9 cellular contexts compared by ENCODE assay signal in genomic region chr2:26412091-26412673, GRCh38. TPM values are rescaled to one million over a fixed set of nuclear protein-coding genes. Genes with fewer than 3 reads are reported as not detected.
DNase-seq lines count a peak whose midpoint lies in the region; ATAC-seq, FAIRE-seq and TF ChIP-seq lines count a peak whose summit lies in the region.
"Had no signal": no experiment of that assay in that cellular context is flagged by ENCODE, and none has a peak within 500 bp of the region (broad histone marks: within the 10 kb centered on the region; RNA-seq: fewer than 3 reads in every experiment).

No MANE protein-coding gene starts in this region.

- H3K27ac Mint-ChIP-seq in activated T-helper 17 cell treated with anti-CD3 and anti-CD28 coated beads, Interleukin-2, amount 50 U/mL, for 72 hours: peak overlapping the region; percentile 0
- no peak overlapping the region for H3K27ac Mint-ChIP-seq in progenitor cell of endocrine pancreas

- no peak overlapping the region for H3K23ac ChIP-seq in trophoblast cell (ENCODE audit: low read length)

- H3K9me3 ChIP-seq in trophoblast cell (ENCODE audit: insufficient read depth, low read depth, low read length): no peaks in the 10 kb centered on the region

- H3K27ac ChIP-seq in trophoblast cell (ENCODE audit: low read depth, low read length): no peak overlapping the region

- no peak overlapping the region for H3K18ac ChIP-seq in trophoblast cell (ENCODE audit: low read length)

- no peak overlapping the region for H2BK12ac ChIP-seq in trophoblast cell (ENCODE audit: low read length)

- peak overlapping the region; percentile 45 for H3K4me3 Mint-ChIP-seq in activated T-helper 17 cell treated with anti-CD3 and anti-CD28 coated beads, Interleukin-2, amount 50 U/mL, for 72 hours
- H3K4me3 Mint-ChIP-seq in progenitor cell of endocrine pancreas (ENCODE audit: low read depth): no peak overlapping the region

- WGBS in trophoblast cell (ENCODE audit: extremely low coverage, insufficient coverage, insufficient read length): no CpG with 5 or more reads among the region's 10 CpGs

- H2BK120ac ChIP-seq in trophoblast cell (ENCODE audit: insufficient read depth, low read length, poor library complexity): no peak overlapping the region

- FAIRE-seq in HTR-8/SVneo (lab: Jason Lieb, UNC): no peak

- peaks cover 6% of the 10 kb centered on the region for H3K4me1 Mint-ChIP-seq in activated T-helper 17 cell treated with anti-CD3 and anti-CD28 coated beads, Interleukin-2, amount 50 U/mL, for 72 hours
- no peaks in the 10 kb centered on the region for H3K4me1 Mint-ChIP-seq in progenitor cell of endocrine pancreas (ENCODE audit: low read depth)

- no peak overlapping the region for H3K9ac ChIP-seq in trophoblast cell (ENCODE audit: low read length)

- H4K12ac ChIP-seq in trophoblast cell (ENCODE audit: low read depth, low read length): no peak overlapping the region

- no peak overlapping the region for H3K4ac ChIP-seq in trophoblast cell (ENCODE audit: low read depth, low read length)

- H3K79me2 ChIP-seq in trophoblast cell (ENCODE audit: control insufficient read depth, insufficient read depth, low read length, poor library complexity): no peaks in the 10 kb centered on the region

- H3K4me2 ChIP-seq in trophoblast cell (ENCODE audit: low read length): no peak overlapping the region

- H3K36me3 Mint-ChIP-seq in activated T-helper 17 cell treated with anti-CD3 and anti-CD28 coated beads, Interleukin-2, amount 50 U/mL, for 72 hours (ENCODE audit: low read depth): no peaks in the 10 kb centered on the region
- no peaks in the 10 kb centered on the region for H3K36me3 Mint-ChIP-seq in progenitor cell of endocrine pancreas (ENCODE audit: insufficient read depth)

- no peak overlapping the region for H2AK5ac ChIP-seq in trophoblast cell (ENCODE audit: low read length)

- H3K9me3 Mint-ChIP-seq in activated T-helper 17 cell treated with anti-CD3 and anti-CD28 coated beads, Interleukin-2, amount 50 U/mL, for 72 hours: no peaks in the 10 kb centered on the region
- peaks cover 3% of the 10 kb centered on the region for H3K9me3 Mint-ChIP-seq in progenitor cell of endocrine pancreas (ENCODE audit: low read depth)

- H2BK5ac ChIP-seq in trophoblast cell (ENCODE audit: low read depth, low read length, poor library complexity): no peak overlapping the region

- H3K27me3 ChIP-seq in trophoblast cell (ENCODE audit: insufficient read depth, low read length): no peaks in the 10 kb centered on the region

- H4K91ac ChIP-seq in trophoblast cell (ENCODE audit: low read depth, low read length): no peak overlapping the region

- no peaks in the 10 kb centered on the region for H3K79me1 ChIP-seq in trophoblast cell (ENCODE audit: low read length)

- peaks cover 8% of the 10 kb centered on the region for H3K27me3 Mint-ChIP-seq in activated T-helper 17 cell treated with anti-CD3 and anti-CD28 coated beads, Interleukin-2, amount 50 U/mL, for 72 hours
- peaks cover 4% of the 10 kb centered on the region for H3K27me3 Mint-ChIP-seq in progenitor cell of endocrine pancreas

- no peaks in the 10 kb centered on the region for H3K4me1 ChIP-seq in trophoblast cell (ENCODE audit: control insufficient read depth in 1 of 2, insufficient read depth in 2 of 2, low read length in 2 of 2)

- no peak overlapping the region for H3K14ac ChIP-seq in trophoblast cell (ENCODE audit: low read length)

- no peak overlapping the region for H3K4me3 ChIP-seq in trophoblast cell (ENCODE audit: low read depth, low read length)

- H2AFZ ChIP-seq in trophoblast cell (ENCODE audit: insufficient read depth, low read length, poor library complexity): no peak overlapping the region

- TF ChIP-seq CTCF in progenitor cell of endocrine pancreas (IDR thresholded peaks at IDR 0.05; ENCODE audit: unreplicated experiment): no peak

- ATAC-seq in GM18870 (IDR thresholded peaks at IDR 0.05; ENCODE audit: unreplicated experiment): peak; percentile 70
- peak; percentile 72 for ATAC-seq in activated T-helper 17 cell treated with anti-CD3 and anti-CD28 coated beads, Interleukin-2, amount 50 U/mL, for 72 hours (replicated peaks)
- ATAC-seq: HCT116 had no signal

- H3K36me3 ChIP-seq in trophoblast cell (ENCODE audit: control insufficient read depth in 1 of 2, insufficient read depth in 2 of 2, low read length in 2 of 2): no peaks in the 10 kb centered on the region

- peak overlapping the region; percentile 4 for H4K8ac ChIP-seq in trophoblast cell (ENCODE audit: low read depth, low read length)

- DNase-seq in HT1080 (ENCODE audit: low read depth) (peak; percentile 34), trophoblast cell (peak; percentile 79 to 81), Ammon's horn (ENCODE audit: low spot score) (no peak), progenitor cell of endocrine pancreas (ENCODE audit: low spot score, unreplicated experiment) (no peak), HTR-8/SVneo (ENCODE audit: insufficient read length, low spot score) (no peak), anterior cingulate cortex (lab: John Stamatoyannopoulos, UW) (no peak)

RNA-seq across cellular contexts. Expression of gene DRC1, which starts 10.5 kb away (rescaled TPM):
- total RNA-seq in HT1080 (2014; rRNA removed; shearing (Covaris generic)): not detected in 2 replicates
- polyA plus RNA-seq in HT1080 (2015; cell fraction: cytosol; rRNA removed): not detected in 2 replicates
- polyA plus RNA-seq in HT1080 (2015; cell fraction: nucleus; rRNA removed): not detected in 2 replicates
- not detected for total RNA-seq in activated T-helper 17 cell treated with anti-CD3 and anti-CD28 coated beads, Interleukin-2, amount 50 U/mL, for 72 hours
- 0.08 TPM in 2 replicates for polyA plus RNA-seq in trophoblast cell (2013)
- 0.49 and 0.57 TPM in 2 replicates for total RNA-seq in progenitor cell of endocrine pancreas

Comparison
In these comparisons a context has a peak if more than half of its experiments do, and no peak if none do; other contexts are left out.
1. DNase-seq: peak in HT1080 (single experiment) and trophoblast cell (2 of 2); none in Ammon's horn (single experiment), progenitor cell of endocrine pancreas (single experiment), HTR-8/SVneo (single experiment) and anterior cingulate cortex (0 of 58).